Comparison of ENCODE assay signal across 8 cellular contexts in genomic region chrX:40145670-40146470, GRCh38. TPM values are rescaled to one million over a fixed set of nuclear protein-coding genes. Genes with fewer than 3 reads are reported as not detected.
DNase-seq lines count a peak whose midpoint lies in the region; ATAC-seq and TF ChIP-seq lines count a peak whose summit lies in the region.

No MANE protein-coding gene starts in this region.

- peaks cover 9% of the 10 kb centered on the region for H3K4me1 Mint-ChIP-seq in T-helper 2 cell treated with Interferon-gamma antibody and Interleukin-4, amounts not matched to agents 5 μg/mL and 100 μg/mL, for 36 hours (ENCODE audit: low read depth)

- H3K4me3 Mint-ChIP-seq in T-helper 2 cell treated with Interferon-gamma antibody and Interleukin-4, amounts not matched to agents 5 μg/mL and 100 μg/mL, for 36 hours, result peak overlapping the region; percentile 48

- H3K9me3 Mint-ChIP-seq in T-helper 2 cell treated with Interferon-gamma antibody and Interleukin-4, amounts not matched to agents 5 μg/mL and 100 μg/mL, for 36 hours, result no peaks in the 10 kb centered on the region

- peak; percentile 31 for ATAC-seq in left lung
- no peak for ATAC-seq in thoracic aorta (ENCODE audit: insufficient number of reproducible peaks, low FRiP score, low read depth)

- in situ Hi-C loops in astrocyte of the cerebellum (cut with HindIII; ENCODE audit: low sequenced_read_pairs), result no loop called here

- H3K4me1 ChIP-seq in left lung (peaks cover 6 to 55% of the 10 kb centered on the region in 2 donors), thoracic aorta (ENCODE audit: control insufficient read depth in 1 of 2, low read depth in 2 of 2) (peaks cover 6 to 25% of the 10 kb centered on the region in 2 donors)

- intact Hi-C loops in left lung (cut with DNase I), result no loop called here

- H3K36me3 Mint-ChIP-seq in T-helper 2 cell treated with Interferon-gamma antibody and Interleukin-4, amounts not matched to agents 5 μg/mL and 100 μg/mL, for 36 hours (ENCODE audit: low read depth), result no peaks in the 10 kb centered on the region

- H3K27ac Mint-ChIP-seq in T-helper 2 cell treated with Interferon-gamma antibody and Interleukin-4, amounts not matched to agents 5 μg/mL and 100 μg/mL, for 36 hours, result no peak overlapping the region

- H3K36me3 ChIP-seq in left lung (no peaks in the 10 kb centered on the region), thoracic aorta (no peaks in the 10 kb centered on the region)

- H3K9me3 ChIP-seq in left lung, result no peaks in the 10 kb centered on the region
- H3K9me3 ChIP-seq in thoracic aorta, result no peaks in the 10 kb centered on the region

- H3K27ac ChIP-seq in left lung, result no peak overlapping the region
- no peak overlapping the region for H3K27ac ChIP-seq in thoracic aorta

- no peak for TF ChIP-seq CTCF in astrocyte of the cerebellum (IDR thresholded peaks at IDR 0.05; ENCODE audit: low read depth, low read length, missing control alignments)
- no peak for TF ChIP-seq CTCF in left lung (IDR thresholded peaks at IDR 0.05)
- no peak for TF ChIP-seq CTCF in thoracic aorta (IDR thresholded peaks at IDR 0.05)

- DNase-seq in T-helper 2 cell treated with Interferon-gamma antibody and Interleukin-4, amounts not matched to agents 5 μg/mL and 100 μg/mL, for 36 hours (ENCODE audit: low spot score), result no peak
- DNase-seq in T-helper 2 cell (no peak), astrocyte of the cerebellum (ENCODE audit: low read depth) (no peak), left lung (no peak), thoracic aorta (ENCODE audit: low spot score) (no peak), kidney tubule cell (ENCODE audit: low spot score) (no peak), C1 segment of cervical spinal cord (lab: John Stamatoyannopoulos, UW) (no peak), HCEC 1CT (no peak)

- H3K27me3 Mint-ChIP-seq in T-helper 2 cell treated with Interferon-gamma antibody and Interleukin-4, amounts not matched to agents 5 μg/mL and 100 μg/mL, for 36 hours (ENCODE audit: low read depth), result no peaks in the 10 kb centered on the region

- peak overlapping the region; percentile 41 for H3K4me3 ChIP-seq in astrocyte of the cerebellum (ENCODE audit: low read depth, low read length)
- peak overlapping the region; percentile 33 to 41 for H3K4me3 ChIP-seq in left lung
- peak overlapping the region; percentile 78 for H3K4me3 ChIP-seq in thoracic aorta

- H3K27me3 ChIP-seq in left lung, result peaks cover 9 to 44% of the 10 kb centered on the region in 2 donors
- H3K27me3 ChIP-seq in thoracic aorta (replicated peaks; ENCODE audit: insufficient read depth), result no peaks in the 10 kb centered on the region

RNA-seq across cellular contexts. Expression of gene BCOR, which starts 48.1 kb away (rescaled TPM):
- total RNA-seq in left lung, result 10 to 100 TPM; 19.0 to 24.0 TPM
- 10 to 100 TPM; 28.6 to 30.7 TPM for total RNA-seq in thoracic aorta
